ENCODE assay signal across 9 cellular contexts in the genomic region with DNA sequence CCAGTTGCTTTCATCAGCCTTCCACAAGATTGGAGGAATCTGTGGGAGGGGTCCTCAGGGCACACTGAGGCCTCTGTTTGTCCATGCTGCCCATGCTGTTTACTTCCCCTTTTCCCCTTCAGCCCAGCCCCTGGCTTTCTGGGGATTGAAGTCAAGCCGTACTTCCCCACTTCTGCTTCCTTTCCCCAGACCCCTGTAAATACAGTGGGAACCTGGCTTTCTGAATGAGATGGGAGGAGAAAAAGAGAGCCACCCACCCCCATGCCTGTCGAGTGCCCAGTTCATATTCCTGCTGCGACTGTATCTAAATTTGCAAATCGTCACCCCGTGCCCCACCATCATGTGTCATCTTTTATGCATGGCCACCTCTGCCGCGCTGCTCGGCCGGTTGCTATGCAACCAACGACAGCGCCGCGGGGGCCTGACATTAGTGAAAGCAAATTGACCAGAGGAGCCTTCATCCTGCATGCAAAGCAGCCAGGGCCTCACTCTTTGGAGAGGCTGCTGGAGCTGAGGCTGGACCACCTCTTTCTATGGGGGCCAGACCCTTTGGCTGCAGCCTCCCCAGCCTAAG.
A peak's percentile ranks its signal among the peaks of the same experiment; 100 is the strongest.
DNase-seq lines count a peak whose midpoint lies in the region; ATAC-seq and TF ChIP-seq lines count a peak whose summit lies in the region.
"Had no signal": no experiment of that assay in that cellular context is flagged by ENCODE, and none has a peak within 500 bp of the region (broad histone marks: within the 10 kb centered on the region; RNA-seq: fewer than 3 reads in every experiment).

No MANE protein-coding gene starts in this region.

- no peaks in the 10 kb centered on the region for H3K9me3 ChIP-seq in spleen
- H3K9me3 ChIP-seq in aorta (ENCODE audit: control insufficient read depth, low read length), result no peaks in the 10 kb centered on the region

- 2 to 11% (median 3%) methylated on average over 12 to 13 of the region's 13 CpGs for whole genome bisulfite sequencing in spleen, 5 donors
- 1 to 2% methylated on average over 13 of the region's 13 CpGs for WGBS in aorta, 2 donors

- DNase-seq in NCI-H774 (lab: John Stamatoyannopoulos, UW) (peak; percentile 62), spleen (peak; percentile 76), NCI-H226 (no peak), aorta (no peak)
- DNase-seq in stimulated activated CD8-positive, alpha-beta memory T cell treated with anti-CD3 and anti-CD28 coated beads, Interleukin-4, amount 100 ng/mL, for 48 hours, result no peak
- DNase-seq in activated naive CD8-positive, alpha-beta T cell treated with anti-CD3 and anti-CD28 coated beads for 36 hours, result no peak

- no peak overlapping the region for H3K4me3 Mint-ChIP-seq in activated naive CD8-positive, alpha-beta T cell treated with anti-CD3 and anti-CD28 coated beads for 36 hours
- H3K4me3 Mint-ChIP-seq: neural crest cell had no signal

- peak overlapping the region in 1 of 8 donors; percentile 31 for H3K4me3 ChIP-seq in spleen
- H3K4me3 ChIP-seq in aorta (ENCODE audit: low read length in 2 of 2), result no peak overlapping the region

- no peaks in the 10 kb centered on the region for H3K36me3 ChIP-seq in spleen
- H3K36me3 ChIP-seq in aorta (ENCODE audit: control insufficient read depth in 1 of 2, insufficient read depth in 2 of 2, low read length in 1 of 2), result no peaks in the 10 kb centered on the region

- H3K4me1 ChIP-seq in spleen, result peaks cover 0 to 9% (median 1%) of the 10 kb centered on the region in 6 donors
- no peaks in the 10 kb centered on the region for H3K4me1 ChIP-seq in aorta (ENCODE audit: control insufficient read depth in 1 of 2, insufficient read depth in 2 of 2, low read length in 2 of 2)

- no peaks in the 10 kb centered on the region for H3K36me3 Mint-ChIP-seq in activated naive CD8-positive, alpha-beta T cell treated with anti-CD3 and anti-CD28 coated beads for 36 hours

- H3K27me3 Mint-ChIP-seq in activated naive CD8-positive, alpha-beta T cell treated with anti-CD3 and anti-CD28 coated beads for 36 hours, result peaks cover 24% of the 10 kb centered on the region

- no peak for TF ChIP-seq POLR2A in spleen (IDR thresholded peaks at IDR 0.05)

- H3K27me3 ChIP-seq in spleen (replicated peaks in 1 of 7), result peaks cover 0 to 17% (median 0%) of the 10 kb centered on the region in 7 donors
- no peaks in the 10 kb centered on the region for H3K27me3 ChIP-seq in aorta (ENCODE audit: control insufficient read depth in 1 of 2, insufficient read depth in 2 of 2, low read length in 1 of 2)

- ATAC-seq in GM19438 (IDR thresholded peaks at IDR 0.05; ENCODE audit: low read depth, unreplicated experiment), result peak; percentile 78
- ATAC-seq in HG03159 (IDR thresholded peaks at IDR 0.05; ENCODE audit: unreplicated experiment), result peak; percentile 85
- ATAC-seq in aorta (ENCODE audit: low FRiP score), result no peak

- TF ChIP-seq CTCF in spleen (IDR thresholded peaks at IDR 0.05 in 8 of 11, conservative IDR thresholded peaks at IDR 0.05 in 3 of 11), result no peak

- H3K27ac Mint-ChIP-seq in activated naive CD8-positive, alpha-beta T cell treated with anti-CD3 and anti-CD28 coated beads for 36 hours, result no peak overlapping the region

- H3K27ac ChIP-seq in spleen, result no peak overlapping the region
- no peak overlapping the region for H3K27ac ChIP-seq in aorta (ENCODE audit: low read depth in 1 of 2, low read length in 2 of 2)

- no peaks in the 10 kb centered on the region for H3K9me3 Mint-ChIP-seq in activated naive CD8-positive, alpha-beta T cell treated with anti-CD3 and anti-CD28 coated beads for 36 hours

- intact Hi-C loops in spleen (cut with DNase I; ENCODE audit: low total_unique reads) (no loop called here), aorta (cut with DNase I) (no loop called here)

- H3K4me1 Mint-ChIP-seq in activated naive CD8-positive, alpha-beta T cell treated with anti-CD3 and anti-CD28 coated beads for 36 hours, result no peaks in the 10 kb centered on the region
- H3K4me1 Mint-ChIP-seq: neural crest cell had no signal

Comparison
In these comparisons a context has a peak if more than half of its experiments do, and no peak if none do; other contexts are left out.
1. DNase-seq: peak in NCI-H774 (single experiment) and spleen (single experiment); none in stimulated activated CD8-positive, alpha-beta memory T cell treated with anti-CD3 and anti-CD28 coated beads, Interleukin-4, amount 100 ng/mL, for 48 hours (single experiment), activated naive CD8-positive, alpha-beta T cell treated with anti-CD3 and anti-CD28 coated beads for 36 hours (single experiment), NCI-H226 (single experiment) and aorta (0 of 2).